8 cellular contexts compared by ENCODE assay signal in genomic region chr17:35963663-35964062, GRCh38. TPM values are rescaled to one million over a fixed set of nuclear protein-coding genes. Genes with fewer than 3 reads are reported as not detected.
"Had no signal": no experiment of that assay in that cellular context is flagged by ENCODE, and none has a peak within 500 bp of the region (broad histone marks: within the 10 kb centered on the region; RNA-seq: fewer than 3 reads in every experiment).

No MANE protein-coding gene starts in this region.

- H3K4me3 ChIP-seq: GM23338 had no signal

- H3K36me3 Mint-ChIP-seq: IgD-negative memory B cell had no signal

- H3K4me2 ChIP-seq: GM23338 had no signal

- DNase-seq: H9, HCEC 1CT had no signal

- H2AFZ ChIP-seq: GM23338 had no signal

- ATAC-seq: GM23338 had no signal

- H3K9me3 Mint-ChIP-seq: GM23338, H9, IgD-negative memory B cell had no signal

- H3K4me3 Mint-ChIP-seq: GM23338, H9, IgD-negative memory B cell had no signal

- FAIRE-seq: H1, H54, HTR-8/SVneo had no signal

- H3K27ac Mint-ChIP-seq: GM23338, H9, IgD-negative memory B cell had no signal

- H3K4me1 Mint-ChIP-seq: GM23338, H9, IgD-negative memory B cell had no signal

RNA-seq across cellular contexts. Expression of gene CCL16, which starts 17.6 kb away (rescaled TPM):
- total RNA-seq: GM23338, H1, H9, HT-29 had no signal
- polyA plus RNA-seq: GM23338, H1, IgD-negative memory B cell had no signal

RNA-seq across cellular contexts. Expression of gene LYZL6, which starts 20.1 kb away (rescaled TPM):
- total RNA-seq: GM23338, H1, H9, HT-29 had no signal
- polyA plus RNA-seq: GM23338, H1, IgD-negative memory B cell had no signal

RNA-seq across cellular contexts. Expression of gene CCL14, which starts 22.9 kb away (rescaled TPM):
- total RNA-seq: GM23338, H1, H9 had no signal
- polyA plus RNA-seq: GM23338, H1, IgD-negative memory B cell had no signal

RNA-seq across cellular contexts. Expression of gene RDM1, which starts 33.1 kb away (rescaled TPM):
- polyA plus RNA-seq: IgD-negative memory B cell had no signal

RNA-seq across cellular contexts. Expression of gene CCL15, which starts 37.7 kb away (rescaled TPM):
- total RNA-seq: GM23338, H1, H9 had no signal
- polyA plus RNA-seq: GM23338, H1, IgD-negative memory B cell had no signal
